Comparison of ENCODE assay signal across 8 cellular contexts in genomic region chr6:34791842-34792604, GRCh38. TPM values are rescaled to one million over a fixed set of nuclear protein-coding genes. Genes with fewer than 3 reads are reported as not detected.
A peak's percentile ranks its signal among the peaks of the same experiment; 100 is the strongest.
DNase-seq lines count a peak whose midpoint lies in the region; ATAC-seq and TF ChIP-seq lines count a peak whose summit lies in the region.

Gene BLTP3A (plus strand): TSS chr6:34792083. CDS start chr6:34792251, 168 bp downstream.

- TF ChIP-seq CTCF in fibroblast of pulmonary artery (IDR thresholded peaks at IDR 0.05; ENCODE audit: low read length, missing control alignments) (no peak), nephron (IDR thresholded peaks at IDR 0.05; ENCODE audit: unreplicated experiment in 3 of 3) (no peak)

- TF ChIP-seq RAD21 in Ishikawa (IDR thresholded peaks at IDR 0.05; ENCODE audit: low read depth): no peak

- DNase-seq in DMS 273 (lab: John Stamatoyannopoulos, UW; ENCODE audit: unreplicated experiment) (peak; percentile 95), RKO (ENCODE audit: low spot score) (peak; percentile 76), fibroblast of pulmonary artery (ENCODE audit: low read depth) (peak; percentile 66)
- DNase-seq in activated T-helper 2 cell treated with anti-CD3 and anti-CD28 coated beads, Interferon-gamma antibody, Interleukin-2, Interleukin-4, amounts not matched to agents 10 μg/mL and 5 μg/mL and 100 μg/mL, durations not matched to agents 14 hours and 24 hours and 36 hours (ENCODE audit: low spot score): peak; percentile 77

- peak; percentile 82 for ATAC-seq in GM21515 (IDR thresholded peaks at IDR 0.05; ENCODE audit: unreplicated experiment)

- H3K9me3 Mint-ChIP-seq in activated T-helper 2 cell treated with anti-CD3 and anti-CD28 coated beads, Interferon-gamma antibody, Interleukin-2, Interleukin-4, amounts not matched to agents 10 μg/mL and 5 μg/mL and 100 μg/mL, durations not matched to agents 14 hours and 24 hours and 36 hours: no peaks in the 10 kb centered on the region
- peaks cover 4% of the 10 kb centered on the region for H3K9me3 Mint-ChIP-seq in nephron
- no peaks in the 10 kb centered on the region for H3K9me3 Mint-ChIP-seq in stimulated activated naive CD8-positive, alpha-beta T cell treated with anti-CD3 and anti-CD28 coated beads, Interleukin-15, Interleukin-2, amounts not matched to agents 100 ng/mL and 50 ng/mL, for 24 hours

- no peaks in the 10 kb centered on the region for H3K36me3 Mint-ChIP-seq in activated T-helper 2 cell treated with anti-CD3 and anti-CD28 coated beads, Interferon-gamma antibody, Interleukin-2, Interleukin-4, amounts not matched to agents 10 μg/mL and 5 μg/mL and 100 μg/mL, durations not matched to agents 14 hours and 24 hours and 36 hours (ENCODE audit: low read depth)
- no peaks in the 10 kb centered on the region for H3K36me3 Mint-ChIP-seq in nephron (ENCODE audit: low read depth)
- no peaks in the 10 kb centered on the region for H3K36me3 Mint-ChIP-seq in stimulated activated naive CD8-positive, alpha-beta T cell treated with anti-CD3 and anti-CD28 coated beads, Interleukin-15, Interleukin-2, amounts not matched to agents 100 ng/mL and 50 ng/mL, for 24 hours (ENCODE audit: low read depth)

- intact Hi-C loops in activated T-helper 2 cell treated with anti-CD3 and anti-CD28 coated beads, Interferon-gamma antibody, Interleukin-2, Interleukin-4, amounts not matched to agents 10 μg/mL and 5 μg/mL and 100 μg/mL, durations not matched to agents 14 hours and 24 hours and 36 hours (cut with micrococcal nuclease): loop anchor here (1.0 to 10.0 kb wide), 3 partner anchors 35 to 265 kb away; partner anchors contain the start of genes ANKS1A, SNRPC and TAF11

- peaks cover 21% of the 10 kb centered on the region for H3K4me1 Mint-ChIP-seq in activated T-helper 2 cell treated with anti-CD3 and anti-CD28 coated beads, Interferon-gamma antibody, Interleukin-2, Interleukin-4, amounts not matched to agents 10 μg/mL and 5 μg/mL and 100 μg/mL, durations not matched to agents 14 hours and 24 hours and 36 hours (ENCODE audit: low read depth)
- peaks cover 22% of the 10 kb centered on the region for H3K4me1 Mint-ChIP-seq in nephron
- peaks cover 29% of the 10 kb centered on the region for H3K4me1 Mint-ChIP-seq in stimulated activated naive CD8-positive, alpha-beta T cell treated with anti-CD3 and anti-CD28 coated beads, Interleukin-15, Interleukin-2, amounts not matched to agents 100 ng/mL and 50 ng/mL, for 24 hours (ENCODE audit: low read depth)

- H3K4me3 Mint-ChIP-seq in activated T-helper 2 cell treated with anti-CD3 and anti-CD28 coated beads, Interferon-gamma antibody, Interleukin-2, Interleukin-4, amounts not matched to agents 10 μg/mL and 5 μg/mL and 100 μg/mL, durations not matched to agents 14 hours and 24 hours and 36 hours (ENCODE audit: low read depth): peak within 1 kb of the TSS; percentile 94
- peak within 1 kb of the TSS; percentile 95 to 97 (median 96) for H3K4me3 Mint-ChIP-seq in nephron
- peak within 1 kb of the TSS; percentile 92 for H3K4me3 Mint-ChIP-seq in stimulated activated naive CD8-positive, alpha-beta T cell treated with anti-CD3 and anti-CD28 coated beads, Interleukin-15, Interleukin-2, amounts not matched to agents 100 ng/mL and 50 ng/mL, for 24 hours

- no peak for TF ChIP-seq EP300 in Ishikawa (IDR thresholded peaks at IDR 0.05; ENCODE audit: borderline replicate concordance)

- H3K27me3 Mint-ChIP-seq in activated T-helper 2 cell treated with anti-CD3 and anti-CD28 coated beads, Interferon-gamma antibody, Interleukin-2, Interleukin-4, amounts not matched to agents 10 μg/mL and 5 μg/mL and 100 μg/mL, durations not matched to agents 14 hours and 24 hours and 36 hours (ENCODE audit: low read depth): peaks cover 5% of the 10 kb centered on the region
- H3K27me3 Mint-ChIP-seq in nephron (ENCODE audit: low read depth): no peaks in the 10 kb centered on the region
- H3K27me3 Mint-ChIP-seq in stimulated activated naive CD8-positive, alpha-beta T cell treated with anti-CD3 and anti-CD28 coated beads, Interleukin-15, Interleukin-2, amounts not matched to agents 100 ng/mL and 50 ng/mL, for 24 hours: no peaks in the 10 kb centered on the region

- peak within 1 kb of the TSS; percentile 92 for H3K27ac Mint-ChIP-seq in activated T-helper 2 cell treated with anti-CD3 and anti-CD28 coated beads, Interferon-gamma antibody, Interleukin-2, Interleukin-4, amounts not matched to agents 10 μg/mL and 5 μg/mL and 100 μg/mL, durations not matched to agents 14 hours and 24 hours and 36 hours
- peak within 1 kb of the TSS; percentile 86 to 97 (median 95) for H3K27ac Mint-ChIP-seq in nephron
- peak within 1 kb of the TSS; percentile 91 for H3K27ac Mint-ChIP-seq in stimulated activated naive CD8-positive, alpha-beta T cell treated with anti-CD3 and anti-CD28 coated beads, Interleukin-15, Interleukin-2, amounts not matched to agents 100 ng/mL and 50 ng/mL, for 24 hours

- H3K4me3 ChIP-seq in fibroblast of pulmonary artery (replicated peaks; ENCODE audit: low read depth, low read length): peak within 1 kb of the TSS; percentile 79

TF ChIP-seq in Ishikawa, 13 proteins besides CTCF, POLR2A, EP300 and RAD21:
- TF ChIP-seq REST (IDR thresholded peaks at IDR 0.05; ENCODE audit: low read depth) (no peak), ZBTB7A (IDR thresholded peaks at IDR 0.05; ENCODE audit: low read depth) (no peak), USF1 (IDR thresholded peaks at IDR 0.05) (no peak), NFIC (IDR thresholded peaks at IDR 0.05) (peak; percentile 63; the same call in 1 of the 2 replicates), TEAD4 (IDR thresholded peaks at IDR 0.05) (no peak), CEBPB (IDR thresholded peaks at IDR 0.05) (no peak), YY1 (IDR thresholded peaks at IDR 0.05; ENCODE audit: low read depth) (peak; percentile 80), EGR1 (IDR thresholded peaks at IDR 0.05) (no peak), TAF1 (IDR thresholded peaks at IDR 0.05; ENCODE audit: low read depth) (peak; percentile 29; the same call in 1 of the 2 replicates), TCF12 (IDR thresholded peaks at IDR 0.05; ENCODE audit: low read depth) (0 out of 2 replicates have a peak, but pooled peaks have one; percentile 31), FOXM1 (IDR thresholded peaks at IDR 0.05; ENCODE audit: borderline replicate concordance, low read depth) (no peak), MAX (IDR thresholded peaks at IDR 0.05) (peak; percentile 24; the same call in 1 of the 2 replicates), CREB1 (IDR thresholded peaks at IDR 0.05; ENCODE audit: low read depth) (no peak)

RNA-seq across cellular contexts. Expression of gene BLTP3A, which starts in this region (rescaled TPM):
- total RNA-seq in activated T-helper 2 cell treated with anti-CD3 and anti-CD28 coated beads, Interferon-gamma antibody, Interleukin-2, Interleukin-4, amounts not matched to agents 10 μg/mL and 5 μg/mL and 100 μg/mL, durations not matched to agents 14 hours and 24 hours and 36 hours: 15.1 and 16.3 TPM in 2 replicates

Comparison
In these comparisons a context has a peak if more than half of its experiments do, and no peak if none do; other contexts are left out.
1. Peak in every context shown above with its lines: DNase-seq, ATAC-seq and H3K4me3 ChIP-seq.